26 cellular contexts compared by ENCODE assay signal in the genomic region with DNA sequence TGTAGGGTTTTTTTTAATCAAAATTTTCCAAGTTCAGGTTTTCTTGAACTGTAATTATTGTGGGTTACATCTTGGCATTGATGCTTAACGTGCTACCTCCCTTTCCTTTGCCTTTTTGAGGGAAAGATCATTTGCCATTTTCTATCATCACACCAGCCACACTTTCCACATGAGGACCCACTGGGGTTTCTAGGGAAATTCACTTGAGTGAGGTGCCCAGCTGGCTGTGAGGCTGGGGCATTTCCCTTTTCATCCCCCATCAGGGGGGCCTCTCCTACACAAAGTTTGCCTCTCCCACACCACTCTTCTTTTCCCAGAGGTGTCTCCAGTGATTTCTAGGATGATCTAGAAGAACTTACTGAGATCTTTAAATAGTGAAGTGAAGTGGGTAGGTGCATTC.
DNase-seq lines count a peak whose midpoint lies in the region; ATAC-seq and TF ChIP-seq lines count a peak whose summit lies in the region.
"Had no signal": no experiment of that assay in that cellular context is flagged by ENCODE, and none has a peak within 500 bp of the region (broad histone marks: within the 10 kb centered on the region; RNA-seq: fewer than 3 reads in every experiment).

No MANE protein-coding gene starts in this region.

- H3K4me3 Mint-ChIP-seq in stimulated activated memory B cell treated with anti-CD40 and anti-IgM and Interleukin-4, amounts not matched to agents 10 μg/mL and 1 μg/mL and 100 μg/mL, for 72 hours = peak overlapping the region; percentile 14
- H3K4me3 Mint-ChIP-seq: activated CD8-positive, alpha-beta T cell treated with anti-CD3 and anti-CD28 coated beads for 36 hours; central memory CD8-positive, alpha-beta T cell had no signal

- POLR2A ChIA-PET in RWPE1 (lab: Yijun Ruan, JAX; ENCODE audit: low non-redundant PET) = no interaction called here

- peak overlapping the region; percentile 94 for H3K27ac Mint-ChIP-seq in stimulated activated memory B cell treated with anti-CD40 and anti-IgM and Interleukin-4, amounts not matched to agents 10 μg/mL and 1 μg/mL and 100 μg/mL, for 72 hours
- H3K27ac Mint-ChIP-seq: activated CD8-positive, alpha-beta T cell treated with anti-CD3 and anti-CD28 coated beads for 36 hours had no signal

- H3K4me1 Mint-ChIP-seq in stimulated activated memory B cell treated with anti-CD40 and anti-IgM and Interleukin-4, amounts not matched to agents 10 μg/mL and 1 μg/mL and 100 μg/mL, for 72 hours = peaks cover 42% of the 10 kb centered on the region
- H3K4me1 Mint-ChIP-seq: central memory CD8-positive, alpha-beta T cell had no signal

- H3K36me3 Mint-ChIP-seq in stimulated activated memory B cell treated with anti-CD40 and anti-IgM and Interleukin-4, amounts not matched to agents 10 μg/mL and 1 μg/mL and 100 μg/mL, for 72 hours = no peaks in the 10 kb centered on the region

- ATAC-seq in GM18861 (IDR thresholded peaks at IDR 0.05; ENCODE audit: unreplicated experiment) (peak; percentile 19), HG02623 (IDR thresholded peaks at IDR 0.05; ENCODE audit: unreplicated experiment) (peak; percentile 30), HG03432 (IDR thresholded peaks at IDR 0.05; ENCODE audit: unreplicated experiment) (peak; percentile 26)
- ATAC-seq in stimulated activated memory B cell treated with anti-CD40 and anti-IgM and Interleukin-4, amounts not matched to agents 10 μg/mL and 1 μg/mL and 100 μg/mL, for 72 hours = peak; percentile 77
- ATAC-seq: activated CD8-positive, alpha-beta T cell treated with anti-CD3 and anti-CD28 coated beads for 36 hours; foreskin keratinocyte had no signal

- H3K27me3 Mint-ChIP-seq in stimulated activated memory B cell treated with anti-CD40 and anti-IgM and Interleukin-4, amounts not matched to agents 10 μg/mL and 1 μg/mL and 100 μg/mL, for 72 hours = no peaks in the 10 kb centered on the region
- H3K27me3 Mint-ChIP-seq: activated CD8-positive, alpha-beta T cell treated with anti-CD3 and anti-CD28 coated beads for 36 hours; central memory CD8-positive, alpha-beta T cell had no signal

- no peak for TF ChIP-seq CTCF in RWPE1 (conservative IDR thresholded peaks at IDR 0.05; ENCODE audit: low read depth)

- H3K9me3 Mint-ChIP-seq in stimulated activated memory B cell treated with anti-CD40 and anti-IgM and Interleukin-4, amounts not matched to agents 10 μg/mL and 1 μg/mL and 100 μg/mL, for 72 hours = no peaks in the 10 kb centered on the region
- H3K9me3 Mint-ChIP-seq: activated CD8-positive, alpha-beta T cell treated with anti-CD3 and anti-CD28 coated beads for 36 hours had no signal

- H3K27ac ChIP-seq in RWPE1 = no peak overlapping the region
- H3K27ac ChIP-seq: epithelial cell of prostate, foreskin keratinocyte, hepatocyte, neutrophil had no signal

- DNase-seq in RWPE1 (ENCODE audit: low spot score) (no peak), OCI-M1 (lab: John Stamatoyannopoulos, UW) (no peak), RPMI8226 (no peak), H4 (ENCODE audit: low spot score) (no peak)
- DNase-seq: activated CD8-positive, alpha-beta T cell treated with anti-CD3 and anti-CD28 coated beads for 36 hours; activated naive CD4-positive, alpha-beta T cell treated with anti-CD3 and anti-CD28 coated beads, Interleukin-2, amount 50 U/mL, for 16 hours; activated T-cell treated with anti-CD3 and anti-CD28 coated beads, Interleukin-2, amount 50 U/mL, for 48 hours; aorta; DND-41; Karpas-422; NCI-H1048; NCI-H2081; NK-92 treated with Interleukin-12 subunit alpha and Interleukin-12 subunit beta, amount 100 ng/mL, for 24 hours; SK-N-SH; stimulated activated CD4-positive, alpha-beta T cell treated with anti-CD3 and anti-CD28 coated beads, Interleukin-4, amount 100 ng/mL, for 24 hours; stomach; T1000 had no signal

- CTCF ChIA-PET in RWPE1 (lab: Yijun Ruan, JAX) = interaction anchor here (0.6 kb wide), 1 partner anchor 208 kb away, joined by 4 read pairs; no protein-coding TSS in a partner anchor

Comparison
In these comparisons a context has a peak if more than half of its experiments do, and no peak if none do; other contexts are left out.
1. ATAC-seq: peak in every context shown above with its lines; median percentile 77 in stimulated activated memory B cell treated with anti-CD40 and anti-IgM and Interleukin-4, amounts not matched to agents 10 μg/mL and 1 μg/mL and 100 μg/mL, for 72 hours; 30 in HG02623; 26 in HG03432; 19 in GM18861.